In genomic region chr1:77926561-77927357, GRCh38 we compare ENCODE assay signal across 8 cellular contexts. TPM values are rescaled to one million over a fixed set of nuclear protein-coding genes. Genes with fewer than 3 reads are reported as not detected.
DNase-seq lines count a peak whose midpoint lies in the region; ATAC-seq and TF ChIP-seq lines count a peak whose summit lies in the region.

No MANE protein-coding gene starts in this region.

- TF ChIP-seq EP300 in suprapubic skin (IDR thresholded peaks at IDR 0.05), result no peak

- no peaks in the 10 kb centered on the region for H3K36me3 ChIP-seq in suprapubic skin
- H3K36me3 ChIP-seq in MG63, result peaks cover 37% of the 10 kb centered on the region

- WGBS in suprapubic skin, result 70% methylated on average over 13 of the region's 13 CpGs

- no peaks in the 10 kb centered on the region for H3K36me3 Mint-ChIP-seq in activated naive CD4-positive, alpha-beta T cell treated with anti-CD3 and anti-CD28 coated beads for 36 hours (ENCODE audit: low read depth)
- H3K36me3 Mint-ChIP-seq in activated T-helper 17 cell treated with anti-CD3 and anti-CD28 coated beads, Interleukin-2, amount 50 U/mL, for 72 hours (ENCODE audit: low read depth), result no peaks in the 10 kb centered on the region

- H3K27me3 ChIP-seq in suprapubic skin (no peaks in the 10 kb centered on the region), MG63 (no peaks in the 10 kb centered on the region)

- intact Hi-C loops in activated naive CD4-positive, alpha-beta T cell treated with anti-CD3 and anti-CD28 coated beads for 36 hours (cut with micrococcal nuclease), result loop anchor here (1.0 to 5.0 kb wide), 4 partner anchors 52 to 188 kb away; partner anchors contain the start of gene DNAJB4

- TF ChIP-seq CTCF in suprapubic skin (IDR thresholded peaks at IDR 0.05), result no peak

- H3K4me1 ChIP-seq in suprapubic skin, result no peaks in the 10 kb centered on the region

- peak overlapping the region; percentile 69 for H3K27ac Mint-ChIP-seq in activated naive CD4-positive, alpha-beta T cell treated with anti-CD3 and anti-CD28 coated beads for 36 hours
- peak overlapping the region; percentile 65 for H3K27ac Mint-ChIP-seq in activated T-helper 17 cell treated with anti-CD3 and anti-CD28 coated beads, Interleukin-2, amount 50 U/mL, for 72 hours

- peak; percentile 54 for ATAC-seq in HG03565 (IDR thresholded peaks at IDR 0.05; ENCODE audit: unreplicated experiment)
- ATAC-seq in activated T-helper 17 cell treated with anti-CD3 and anti-CD28 coated beads, Interleukin-2, amount 50 U/mL, for 72 hours (replicated peaks), result peak; percentile 24
- ATAC-seq in HG02840 (IDR thresholded peaks at IDR 0.05; ENCODE audit: low FRiP score, unreplicated experiment), result no peak

- no peak for TF ChIP-seq POLR2A in suprapubic skin (IDR thresholded peaks at IDR 0.05)

- peak overlapping the region; percentile 5 for H3K4me3 ChIP-seq in suprapubic skin
- no peak overlapping the region for H3K4me3 ChIP-seq in MG63

- H3K9me3 ChIP-seq in suprapubic skin (no peaks in the 10 kb centered on the region), MG63 (no peaks in the 10 kb centered on the region)

- no peak overlapping the region for H3K27ac ChIP-seq in suprapubic skin

- H3K4me1 Mint-ChIP-seq in activated naive CD4-positive, alpha-beta T cell treated with anti-CD3 and anti-CD28 coated beads for 36 hours (ENCODE audit: low read depth), result peaks cover 10% of the 10 kb centered on the region
- H3K4me1 Mint-ChIP-seq in activated T-helper 17 cell treated with anti-CD3 and anti-CD28 coated beads, Interleukin-2, amount 50 U/mL, for 72 hours, result peaks cover 9% of the 10 kb centered on the region

- no peaks in the 10 kb centered on the region for H3K9me3 Mint-ChIP-seq in activated naive CD4-positive, alpha-beta T cell treated with anti-CD3 and anti-CD28 coated beads for 36 hours
- H3K9me3 Mint-ChIP-seq in activated T-helper 17 cell treated with anti-CD3 and anti-CD28 coated beads, Interleukin-2, amount 50 U/mL, for 72 hours, result no peaks in the 10 kb centered on the region

- DNase-seq in activated naive CD4-positive, alpha-beta T cell treated with anti-CD3 and anti-CD28 coated beads for 36 hours, result no peak
- no peak for DNase-seq in activated naive CD4-positive, alpha-beta T cell treated with anti-CD3 and anti-CD28 coated beads, Interleukin-2, amount 50 U/mL, for 16 hours
- DNase-seq in suprapubic skin (ENCODE audit: low spot score in 2 of 2) (no peak), MG63 (no peak), SW 1271 (lab: John Stamatoyannopoulos, UW) (no peak)

- H3K27me3 Mint-ChIP-seq in activated naive CD4-positive, alpha-beta T cell treated with anti-CD3 and anti-CD28 coated beads for 36 hours (ENCODE audit: low read depth), result no peaks in the 10 kb centered on the region
- peaks cover 3% of the 10 kb centered on the region for H3K27me3 Mint-ChIP-seq in activated T-helper 17 cell treated with anti-CD3 and anti-CD28 coated beads, Interleukin-2, amount 50 U/mL, for 72 hours

- CTCF ChIA-PET in activated naive CD4-positive, alpha-beta T cell treated with anti-CD3 and anti-CD28 coated beads for 36 hours (lab: Charles Lee), result no interaction called here

- H3K4me3 Mint-ChIP-seq in activated naive CD4-positive, alpha-beta T cell treated with anti-CD3 and anti-CD28 coated beads for 36 hours, result peak overlapping the region; percentile 70
- peak overlapping the region; percentile 79 for H3K4me3 Mint-ChIP-seq in activated T-helper 17 cell treated with anti-CD3 and anti-CD28 coated beads, Interleukin-2, amount 50 U/mL, for 72 hours

RNA-seq across cellular contexts. Expression of gene NEXN, which starts 38.3 kb away (rescaled TPM):
- 1 to 10 TPM; 1.7 to 1.9 TPM for total RNA-seq in activated naive CD4-positive, alpha-beta T cell treated with anti-CD3 and anti-CD28 coated beads for 36 hours
- under 1 TPM in 1 of 2 donors, not detected in 1; 0.24 TPM for total RNA-seq in activated T-helper 17 cell treated with anti-CD3 and anti-CD28 coated beads, Interleukin-2, amount 50 U/mL, for 72 hours
- 1 to 10 TPM in 3 of 4 donors, under 1 TPM in 1; 0.60 to 3.3 (median 2.1) TPM for total RNA-seq in suprapubic skin
- 2.4 and 3.3 TPM in 2 replicates for total RNA-seq in MG63 (2014; rRNA removed; shearing (Covaris generic); ENCODE audit: low replicate concordance)

RNA-seq across cellular contexts. Expression of gene FUBP1, which starts 52.1 kb away (rescaled TPM):
- 100 to 1,000 TPM; 243 to 244 TPM for total RNA-seq in activated naive CD4-positive, alpha-beta T cell treated with anti-CD3 and anti-CD28 coated beads for 36 hours
- total RNA-seq in activated T-helper 17 cell treated with anti-CD3 and anti-CD28 coated beads, Interleukin-2, amount 50 U/mL, for 72 hours, result 100 to 1,000 TPM; 183 to 194 TPM
- total RNA-seq in suprapubic skin, result 100 to 1,000 TPM in 1 of 4 donors, 10 to 100 TPM in 3; 57.9 to 178 (median 68.5) TPM
- 183 and 225 TPM in 2 replicates for total RNA-seq in MG63 (2014; rRNA removed; shearing (Covaris generic); ENCODE audit: low replicate concordance)
